18 cellular contexts compared by ENCODE assay signal in the genomic region with DNA sequence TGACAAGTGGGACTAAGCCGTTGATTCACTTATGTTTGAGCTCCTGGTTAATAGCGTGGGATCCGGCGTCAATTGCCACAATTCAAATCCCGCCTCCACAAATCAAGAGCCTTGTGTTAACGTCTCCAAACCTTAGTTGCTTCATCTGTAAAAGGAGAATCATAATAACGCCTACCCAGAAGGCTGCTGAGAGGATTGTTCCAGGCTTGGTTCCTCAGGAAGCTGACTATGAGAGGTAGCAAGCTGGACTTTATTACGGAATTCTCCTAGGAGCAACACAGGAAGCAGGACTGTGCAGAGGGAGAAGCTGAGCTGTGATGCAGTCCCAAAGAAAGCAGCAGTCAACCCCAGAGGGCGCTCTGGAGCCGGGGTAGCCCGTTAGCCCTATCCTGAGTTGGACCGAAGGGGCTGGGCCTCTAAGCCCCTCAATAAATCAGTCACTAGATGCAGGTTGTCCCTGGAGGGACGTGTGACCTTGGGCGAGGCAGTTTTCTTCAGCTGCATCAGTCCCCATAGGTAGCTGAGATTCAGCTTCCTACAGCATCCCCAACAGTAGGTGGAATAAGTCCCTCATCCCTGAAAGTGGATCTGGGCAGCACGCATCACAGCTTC. TPM values are rescaled to one million over a fixed set of nuclear protein-coding genes. Genes with fewer than 3 reads are reported as not detected.
DNase-seq lines count a peak whose midpoint lies in the region; ATAC-seq, FAIRE-seq and TF ChIP-seq lines count a peak whose summit lies in the region.
"Had no signal": no experiment of that assay in that cellular context is flagged by ENCODE, and none has a peak within 500 bp of the region (broad histone marks: within the 10 kb centered on the region; RNA-seq: fewer than 3 reads in every experiment).

No MANE protein-coding gene starts in this region.

- peaks cover 9% of the 10 kb centered on the region for H3K4me1 ChIP-seq in psoas muscle
- H3K4me1 ChIP-seq: left lung had no signal

- no peaks in the 10 kb centered on the region for H3K36me3 Mint-ChIP-seq in chondrocyte (ENCODE audit: low read depth)
- H3K36me3 Mint-ChIP-seq: naive thymus-derived CD4-positive, alpha-beta T cell had no signal

- H3K27ac ChIP-seq in psoas muscle (no peak overlapping the region), substantia nigra (ENCODE audit: low read depth, low read length, poor library complexity, severe bottlenecking) (no peak overlapping the region)
- H3K27ac ChIP-seq: KMS-11, left lung had no signal

- H3K27ac Mint-ChIP-seq in chondrocyte (ENCODE audit: unreplicated experiment), result no peak overlapping the region

- no peak overlapping the region for H3K4me3 Mint-ChIP-seq in chondrocyte (ENCODE audit: unreplicated experiment)
- H3K4me3 Mint-ChIP-seq: naive thymus-derived CD4-positive, alpha-beta T cell had no signal

- peak in 3 of 4 donors; percentile 48 to 83 (median 81) for ATAC-seq in psoas muscle
- no peak for ATAC-seq in HG03457 (IDR thresholded peaks at IDR 0.05; ENCODE audit: unreplicated experiment)
- ATAC-seq: left lung; naive thymus-derived CD4-positive, alpha-beta T cell; right cardiac atrium had no signal

- no peaks in the 10 kb centered on the region for H3K27me3 Mint-ChIP-seq in chondrocyte (ENCODE audit: low read depth)
- H3K27me3 Mint-ChIP-seq: naive thymus-derived CD4-positive, alpha-beta T cell had no signal

- DNase-seq in D721Med (ENCODE audit: insufficient read length, low spot score), result no peak
- DNase-seq in Kasumi-1 (lab: John Stamatoyannopoulos, UW), result peak; percentile 39 to 49
- no peak for DNase-seq in chondrocyte (ENCODE audit: low spot score)
- peak in 1 of 2 donors; percentile 69 for DNase-seq in psoas muscle
- DNase-seq in OCI-M1 (lab: John Stamatoyannopoulos, UW), result no peak
- DNase-seq in C1 segment of cervical spinal cord (lab: John Stamatoyannopoulos, UW), result no peak
- no peak for DNase-seq in substantia nigra (lab: John Stamatoyannopoulos, UW)
- DNase-seq: activated CD8-positive, alpha-beta memory T cell treated with anti-CD3 and anti-CD28 coated beads for 24 hours; activated naive CD4-positive, alpha-beta T cell; COR-L47; left lung; naive thymus-derived CD4-positive, alpha-beta T cell; NCI-H1930; right cardiac atrium; SHP77 treated with DMSO at 0.1 percent for 48 hours; stimulated activated naive CD4-positive, alpha-beta T cell treated with Interleukin-2 at 50 U/mL for 16 hours had no signal

- no peaks in the 10 kb centered on the region for H3K4me1 Mint-ChIP-seq in chondrocyte (ENCODE audit: low read depth)

- H3K9me3 Mint-ChIP-seq in chondrocyte (ENCODE audit: low read depth), result no peaks in the 10 kb centered on the region

- no peaks in the 10 kb centered on the region for H3K9me3 ChIP-seq in psoas muscle

- H3K27me3 ChIP-seq in psoas muscle (ENCODE audit: insufficient read depth in 3 of 3, low read length in 2 of 3), result no peaks in the 10 kb centered on the region
- H3K27me3 ChIP-seq: left lung had no signal

- TF ChIP-seq CTCF in D721Med (IDR thresholded peaks at IDR 0.05; ENCODE audit: insufficient read depth, missing control alignments), result peak; percentile 20
- TF ChIP-seq CTCF in chondrocyte (IDR thresholded peaks at IDR 0.05), result peak; percentile 46
- TF ChIP-seq CTCF in psoas muscle (IDR thresholded peaks at IDR 0.05), result peak; percentile 18

- WGBS in psoas muscle, 3 donors, result 47 to 56% (median 51%) methylated on average over 15 of the region's 15 CpGs

- no peak overlapping the region for H3K4me3 ChIP-seq in psoas muscle
- H3K4me3 ChIP-seq: left lung had no signal

- H3K36me3 ChIP-seq in psoas muscle (ENCODE audit: insufficient read depth in 1 of 2, low read depth in 1 of 2), result no peaks in the 10 kb centered on the region
- H3K36me3 ChIP-seq: left lung had no signal

- intact Hi-C loops in psoas muscle (cut with DNase I), result no loop called here

- no peak for FAIRE-seq in D721Med (lab: Jason Lieb, UNC)

RNA-seq across cellular contexts. Expression of gene BAG3, which starts 6.9 kb away (rescaled TPM):
- total RNA-seq in chondrocyte, result 54.0 to 63.6 TPM (median 62.0 TPM) in 3 replicates
- total RNA-seq in psoas muscle, result 100 to 1,000 TPM; 354 to 855 (median 486) TPM
- polyA plus RNA-seq in psoas muscle, result 100 to 1,000 TPM; 283 to 571 (median 364) TPM

RNA-seq across cellular contexts. Expression of gene TIAL1, which starts 47.6 kb away (rescaled TPM):
- total RNA-seq in chondrocyte, result 128 to 132 TPM (median 128 TPM) in 3 replicates
- 100 to 1,000 TPM in 1 of 4 donors, 10 to 100 TPM in 3; 57.7 to 106 (median 81.8) TPM for total RNA-seq in psoas muscle
- polyA plus RNA-seq in psoas muscle, result 10 to 100 TPM; 38.2 to 92.6 (median 54.5) TPM

Comparison
In these comparisons a context has a peak if more than half of its experiments do, and no peak if none do; other contexts are left out.
1. DNase-seq: peak in Kasumi-1 (2 of 2); none in D721Med (single experiment), chondrocyte (single experiment), OCI-M1 (single experiment), C1 segment of cervical spinal cord (0 of 14) and substantia nigra (0 of 49).
2. Peak in every context shown above with its lines, with median percentiles within 50 percentile points of each other: CTCF ChIP-seq.